Comparison of ENCODE assay signal across 20 cellular contexts in the genomic region with DNA sequence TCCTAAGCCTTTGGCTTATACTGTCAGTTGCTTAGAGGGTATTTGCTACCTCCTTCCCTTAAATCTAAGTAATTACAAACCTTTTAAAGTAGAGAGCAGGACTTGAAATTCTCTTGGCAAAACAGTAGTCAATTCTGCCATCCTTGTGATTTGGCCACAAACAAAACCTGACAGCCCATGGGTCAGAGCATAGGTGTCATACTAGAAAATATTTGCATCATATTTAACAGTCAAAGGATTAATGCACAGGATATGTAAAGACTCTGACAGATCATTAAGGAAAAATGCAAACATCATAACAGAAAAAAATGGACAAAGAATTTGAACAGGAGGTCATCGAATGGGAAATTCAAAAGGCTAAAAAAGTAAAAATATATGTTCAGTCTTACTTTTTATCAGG.
"Had no signal": no experiment of that assay in that cellular context is flagged by ENCODE, and none has a peak within 500 bp of the region (broad histone marks: within the 10 kb centered on the region; RNA-seq: fewer than 3 reads in every experiment).

No MANE protein-coding gene starts in this region.

- H3K4me3 ChIP-seq: cardiac muscle cell, esophagus muscularis mucosa, gastrocnemius medialis, stomach, suprapubic skin, tibial nerve had no signal

- H3K27ac ChIP-seq: cardiac muscle cell, esophagus muscularis mucosa, gastrocnemius medialis, parathyroid adenoma, stomach, suprapubic skin, tibial nerve had no signal

- ATAC-seq: activated CD4-positive, CD25-positive, alpha-beta regulatory T cell treated with anti-CD3 and anti-CD28 coated beads, Interleukin-2, amount 50 U/mL, for 24 hours; activated T-cell treated with anti-CD3 and anti-CD28 coated beads, Interleukin-2, amount 50 U/mL, for 72 hours; gastrocnemius medialis; left colon; right cardiac atrium had no signal

- H3K36me3 ChIP-seq: cardiac muscle cell, esophagus muscularis mucosa, gastrocnemius medialis, stomach, suprapubic skin, tibial nerve had no signal

- H2AFZ ChIP-seq: parathyroid adenoma had no signal

- H3K9ac ChIP-seq: parathyroid adenoma had no signal

- H3K27me3 ChIP-seq: cardiac muscle cell, esophagus muscularis mucosa, gastrocnemius medialis, stomach, suprapubic skin, tibial nerve had no signal

- H3K9me3 ChIP-seq: esophagus muscularis mucosa, gastrocnemius medialis, stomach, suprapubic skin, tibial nerve had no signal

- DNase-seq: activated CD4-positive, alpha-beta memory T cell treated with anti-CD3 and anti-CD28 coated beads, Interleukin-2, amount 10 ng/mL, durations not matched to agents 7 days and 5 days; activated CD4-positive, alpha-beta T cell treated with anti-CD3 and anti-CD28 coated beads, Interleukin-2, amount 10 ng/mL, durations not matched to agents 24 days and 14 days; activated effector memory CD4-positive, alpha-beta T cell treated with Interleukin-2 at 50 U/mL for 16 hours; activated naive CD4-positive, alpha-beta T cell treated with anti-CD3 and anti-CD28 coated beads for 36 hours; activated naive CD8-positive, alpha-beta T cell treated with anti-CD3 and anti-CD28 coated beads, Interleukin-2, amount 10 ng/mL, durations not matched to agents 7 days and 5 days; activated T-cell treated with anti-CD3 and anti-CD28 coated beads, Interleukin-2, amount 50 U/mL, for 72 hours; amniotic stem cell; effector CD8-positive, alpha-beta T cell; gastrocnemius medialis; left colon; mesenchymal stem cell; nephron progenitor cell; right cardiac atrium; stomach had no signal
